8 cellular contexts compared by ENCODE assay signal in the genomic region with DNA sequence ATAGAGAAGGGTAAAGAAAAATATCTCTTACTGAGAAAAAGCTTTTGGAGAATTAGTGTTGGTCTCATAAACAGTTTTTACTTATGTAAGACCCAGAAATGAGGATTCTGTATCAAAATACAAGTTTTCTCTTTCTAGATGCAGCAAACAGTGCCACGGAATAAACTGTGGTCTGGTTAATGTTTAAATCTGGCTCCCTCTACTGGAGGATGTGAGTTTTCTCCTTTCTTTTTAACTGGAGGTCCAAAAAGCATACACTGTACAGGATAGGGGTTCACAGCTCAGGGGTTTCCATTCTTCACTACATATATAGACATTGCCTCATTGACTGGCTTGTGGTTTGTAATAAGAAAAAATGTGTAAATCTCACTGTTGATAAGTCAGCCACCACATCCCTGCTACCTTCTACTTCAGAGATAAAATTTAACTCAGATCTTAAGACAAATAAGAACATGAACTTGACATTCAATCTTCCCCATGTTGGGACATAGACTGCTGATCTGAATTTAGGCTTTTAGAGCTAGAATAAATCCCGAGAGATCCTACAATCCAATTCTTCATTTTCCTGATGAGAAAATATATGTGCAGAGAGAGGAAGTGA.
DNase-seq lines count a peak whose midpoint lies in the region; ATAC-seq, FAIRE-seq and TF ChIP-seq lines count a peak whose summit lies in the region.

No MANE protein-coding gene starts in this region.

- DNase-seq in AG08396 (ENCODE audit: low spot score) (peak; percentile 36), GM12892 (ENCODE audit: insufficient read length) (peak; percentile 13), NCI-H1417 treated with DMSO at 0.1 percent for 48 hours (lab: John Stamatoyannopoulos, UW) (peak; percentile 57), T-helper 17 cell (no peak), fibroblast of villous mesenchyme (ENCODE audit: low read depth) (peak; percentile 65), ovary (no peak), ecto neural progenitor cell (ENCODE audit: low spot score) (no peak)

- intact Hi-C loops in ovary (cut with DNase I) = loop anchor here in 2 of 4 donors (5.0 to 10.0 kb wide), 2 partner anchors 495 to 497 kb away; no protein-coding TSS in a partner anchor

- no peaks in the 10 kb centered on the region for H3K36me3 Mint-ChIP-seq in T-helper 17 cell (ENCODE audit: low read depth)

- peak; percentile 56 for FAIRE-seq in GM12892 (lab: Jason Lieb, UNC)

- H3K27ac ChIP-seq in ovary = no peak overlapping the region

- no peaks in the 10 kb centered on the region for H3K27me3 ChIP-seq in ovary

- no peaks in the 10 kb centered on the region for H3K4me1 Mint-ChIP-seq in T-helper 17 cell

- peaks cover 34% of the 10 kb centered on the region for H3K27me3 Mint-ChIP-seq in T-helper 17 cell

- no peaks in the 10 kb centered on the region for H3K36me3 ChIP-seq in ovary

- H3K4me3 ChIP-seq in fibroblast of villous mesenchyme (ENCODE audit: low read depth, low read length) = no peak overlapping the region
- H3K4me3 ChIP-seq in ovary = no peak overlapping the region

- H3K9me3 ChIP-seq in T-helper 17 cell (ENCODE audit: control insufficient read depth, low read length, poor library complexity, severe bottlenecking) (no peaks in the 10 kb centered on the region), ovary (no peaks in the 10 kb centered on the region)

- no peak overlapping the region for H3K4me3 Mint-ChIP-seq in T-helper 17 cell

- H3K4me1 ChIP-seq in ovary (ENCODE audit: insufficient read depth) = no peaks in the 10 kb centered on the region

- ATAC-seq in HG02642 (IDR thresholded peaks at IDR 0.05; ENCODE audit: poor library complexity, unreplicated experiment) (peak; percentile 85), T-helper 17 cell (peak; percentile 76)

- H3K27ac Mint-ChIP-seq in T-helper 17 cell = no peak overlapping the region

- no peak for TF ChIP-seq POLR2A in GM12892 (IDR thresholded peaks at IDR 0.05; ENCODE audit: low read depth, low read length)
- TF ChIP-seq POLR2A in ovary (IDR thresholded peaks at IDR 0.05) = no peak

- TF ChIP-seq CTCF in fibroblast of villous mesenchyme (IDR thresholded peaks at IDR 0.05; ENCODE audit: insufficient read depth, low read depth, low read length) (peak; percentile 72), ovary (IDR thresholded peaks at IDR 0.05) (peak in 2 of 3 donors; percentile 50 to 58)

- TF ChIP-seq EP300 in ovary (IDR thresholded peaks at IDR 0.05) = no peak

- 6 to 20% (median 16%) methylated on average over 2 of the region's 2 CpGs for WGBS in ovary, 3 donors

Comparison
In these comparisons a context has a peak if more than half of its experiments do, and no peak if none do; other contexts are left out.
1. DNase-seq: peak in AG08396 (single experiment), GM12892 (single experiment), NCI-H1417 treated with DMSO at 0.1 percent for 48 hours (single experiment) and fibroblast of villous mesenchyme (single experiment); none in T-helper 17 cell (0 of 3), ovary (0 of 5) and ecto neural progenitor cell (single experiment).